Comparison of ENCODE assay signal across 1 cellular context in the genomic region with DNA sequence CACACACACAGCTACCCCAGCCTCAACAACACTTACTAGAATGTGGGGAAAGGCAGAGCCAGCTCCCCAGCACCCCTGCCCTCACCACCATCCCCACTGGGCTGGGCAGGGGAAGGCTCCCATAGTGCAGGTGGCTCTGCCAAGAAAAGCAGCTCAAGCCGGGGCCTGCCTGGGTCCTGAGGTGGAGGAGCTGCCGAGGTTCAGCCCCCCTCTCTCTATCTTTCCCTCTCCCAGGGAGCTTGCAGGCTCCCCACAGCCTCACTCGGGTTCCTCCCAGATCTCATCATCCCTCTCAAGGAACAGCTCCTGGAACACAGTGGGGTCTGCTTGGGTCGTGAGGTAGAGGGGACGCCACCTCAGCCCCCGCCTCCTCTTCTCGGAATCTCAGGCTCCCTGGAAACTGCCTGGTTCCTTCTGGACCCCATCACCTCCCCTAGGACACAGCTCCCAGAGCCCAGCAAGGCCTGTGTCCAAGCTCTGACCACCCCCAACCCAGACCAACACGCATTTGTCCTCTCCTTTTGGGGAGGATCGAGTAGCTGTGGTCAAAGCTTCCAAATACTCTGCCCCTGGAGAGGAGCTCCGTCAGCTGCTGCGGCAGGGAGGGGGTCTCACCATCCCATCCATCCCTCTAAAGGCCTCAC.
TF ChIP-seq lines count a peak whose summit lies in the region.

No MANE protein-coding gene starts in this region.

TF ChIP-seq in H1, 55 proteins besides CTCF, POLR2A, EP300 and RAD21:
- TF ChIP-seq RFX5 (IDR thresholded peaks at IDR 0.05; ENCODE audit: borderline replicate concordance, low read depth, low read length) = no peak
- no peak for TF ChIP-seq SP1 (IDR thresholded peaks at IDR 0.05; ENCODE audit: low read depth, low read length)
- no peak for TF ChIP-seq SP2 (IDR thresholded peaks at IDR 0.05; ENCODE audit: low read length)
